In the genomic region with DNA sequence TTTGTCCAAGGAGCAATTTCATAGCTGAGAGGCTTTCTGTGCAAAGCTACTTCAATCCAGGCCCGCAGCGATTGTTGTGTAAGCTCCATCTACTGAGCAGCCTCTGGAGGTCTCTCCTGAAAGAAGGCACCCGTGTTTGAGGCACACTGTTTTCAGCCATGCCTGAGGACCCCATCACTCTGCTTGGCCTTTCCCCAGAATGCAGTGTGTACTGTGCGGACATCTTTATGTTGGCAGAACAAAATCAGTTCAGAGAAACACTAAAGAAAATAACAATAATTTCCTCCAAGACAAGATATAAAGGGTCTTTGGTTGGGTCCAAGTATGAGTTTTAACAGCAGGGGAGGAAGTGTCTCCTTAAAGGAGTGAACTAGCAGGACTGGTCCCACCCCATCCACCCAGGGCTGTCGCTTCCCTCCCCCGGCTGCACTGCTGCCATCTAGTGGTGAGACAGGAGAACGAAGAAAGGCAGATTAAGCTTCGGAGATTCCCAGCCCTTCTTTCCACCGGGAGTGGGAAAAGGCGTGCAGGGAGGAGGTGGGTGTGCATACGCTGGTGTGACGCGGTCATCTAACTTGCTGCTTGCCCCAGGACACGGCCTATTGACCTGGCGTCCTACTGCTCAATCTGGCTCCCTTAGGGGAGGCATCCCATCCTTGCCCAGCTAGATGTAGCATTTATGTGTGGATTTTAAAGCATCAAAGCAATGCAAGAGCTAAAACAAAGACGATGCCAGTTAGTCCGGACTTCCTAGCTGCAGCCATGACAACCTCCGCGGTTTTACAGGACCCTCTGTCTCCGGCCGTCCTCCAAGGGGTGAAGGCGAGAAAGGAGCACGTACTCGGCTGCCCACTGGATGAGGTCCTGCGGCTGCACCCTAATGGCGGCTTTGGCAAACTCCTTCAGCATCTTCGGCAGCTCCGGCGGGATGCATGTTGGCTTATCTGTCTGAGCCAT, we compare ENCODE assay signal across 1 cellular context.
TF ChIP-seq lines count a peak whose summit lies in the region.

No MANE protein-coding gene starts in this region.

TF ChIP-seq in HEK293, 187 proteins besides CTCF, POLR2A, EP300 and RAD21:
- TF ChIP-seq, protein P1, sequence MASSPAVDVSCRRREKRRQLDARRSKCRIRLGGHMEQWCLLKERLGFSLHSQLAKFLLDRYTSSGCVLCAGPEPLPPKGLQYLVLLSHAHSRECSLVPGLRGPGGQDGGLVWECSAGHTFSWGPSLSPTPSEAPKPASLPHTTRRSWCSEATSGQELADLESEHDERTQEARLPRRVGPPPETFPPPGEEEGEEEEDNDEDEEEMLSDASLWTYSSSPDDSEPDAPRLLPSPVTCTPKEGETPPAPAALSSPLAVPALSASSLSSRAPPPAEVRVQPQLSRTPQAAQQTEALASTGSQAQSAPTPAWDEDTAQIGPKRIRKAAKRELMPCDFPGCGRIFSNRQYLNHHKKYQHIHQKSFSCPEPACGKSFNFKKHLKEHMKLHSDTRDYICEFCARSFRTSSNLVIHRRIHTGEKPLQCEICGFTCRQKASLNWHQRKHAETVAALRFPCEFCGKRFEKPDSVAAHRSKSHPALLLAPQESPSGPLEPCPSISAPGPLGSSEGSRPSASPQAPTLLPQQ (tag by site-specific recombination; IDR thresholded peaks at IDR 0.05): peak; percentile 88
- TF ChIP-seq ZNF654 (tag by site-specific recombination; IDR thresholded peaks at IDR 0.05; ENCODE audit: low read depth): peak; percentile 64
- TF ChIP-seq ZFP69B (tag by site-specific recombination; IDR thresholded peaks at IDR 0.05): peak; percentile 86
- TF ChIP-seq ZNF335 (tag by site-specific recombination; conservative IDR thresholded peaks at IDR 0.05): 0 out of 2 replicates have a peak, but pooled peaks have one; percentile 24
- TF ChIP-seq, protein P2, sequence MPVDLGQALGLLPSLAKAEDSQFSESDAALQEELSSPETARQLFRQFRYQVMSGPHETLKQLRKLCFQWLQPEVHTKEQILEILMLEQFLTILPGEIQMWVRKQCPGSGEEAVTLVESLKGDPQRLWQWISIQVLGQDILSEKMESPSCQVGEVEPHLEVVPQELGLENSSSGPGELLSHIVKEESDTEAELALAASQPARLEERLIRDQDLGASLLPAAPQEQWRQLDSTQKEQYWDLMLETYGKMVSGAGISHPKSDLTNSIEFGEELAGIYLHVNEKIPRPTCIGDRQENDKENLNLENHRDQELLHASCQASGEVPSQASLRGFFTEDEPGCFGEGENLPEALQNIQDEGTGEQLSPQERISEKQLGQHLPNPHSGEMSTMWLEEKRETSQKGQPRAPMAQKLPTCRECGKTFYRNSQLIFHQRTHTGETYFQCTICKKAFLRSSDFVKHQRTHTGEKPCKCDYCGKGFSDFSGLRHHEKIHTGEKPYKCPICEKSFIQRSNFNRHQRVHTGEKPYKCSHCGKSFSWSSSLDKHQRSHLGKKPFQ (tag by site-specific recombination; IDR thresholded peaks at IDR 0.05): peak; percentile 64; the same call in 1 of the 2 replicates
- TF ChIP-seq IKZF3 (tag by site-specific recombination; IDR thresholded peaks at IDR 0.05): peak; percentile 74; the same call in 1 of the 2 replicates
- TF ChIP-seq SP3 (tag by site-specific recombination; IDR thresholded peaks at IDR 0.05): 0 out of 2 replicates have a peak, but pooled peaks have one; percentile 12
